Comparison of ENCODE assay signal across 14 cellular contexts in genomic region chr3:122247825-122248185, GRCh38.
A peak's percentile ranks its signal among the peaks of the same experiment; 100 is the strongest.
DNase-seq lines count a peak whose midpoint lies in the region; ATAC-seq and TF ChIP-seq lines count a peak whose summit lies in the region.
"Had no signal": no experiment of that assay in that cellular context is flagged by ENCODE, and none has a peak within 500 bp of the region (broad histone marks: within the 10 kb centered on the region; RNA-seq: fewer than 3 reads in every experiment).

No MANE protein-coding gene starts in this region.

- no peaks in the 10 kb centered on the region for H3K4me1 ChIP-seq in upper lobe of left lung
- H3K4me1 ChIP-seq in endodermal cell (ENCODE audit: control insufficient read depth, insufficient read depth, low read length), result no peaks in the 10 kb centered on the region
- H3K4me1 ChIP-seq: A549 had no signal

- CTCF ChIA-PET in activated naive CD4-positive, alpha-beta T cell treated with anti-CD3 and anti-CD28 coated beads, Interleukin-2, amount 10 ng/mL, durations not matched to agents 7 days and 5 days (lab: Charles Lee), result interaction anchor here (0.7 to 2.1 kb wide), 4 partner anchors 8 to 148 kb away, joined by 3 to 7 read pairs (median 4); no protein-coding TSS in a partner anchor

- intact Hi-C loops in dendritic cell treated with granulocyte-macrophage colony-stimulating factor and Interleukin-4, amounts not matched to agents 40 ng/mL and 50 ng/mL, for 4 days (cut with micrococcal nuclease), result no loop called here

- ATAC-seq in upper lobe of left lung (ENCODE audit: low FRiP score in 2 of 2) (no peak), HG03342 (IDR thresholded peaks at IDR 0.05; ENCODE audit: unreplicated experiment) (no peak)
- ATAC-seq: A549, Panc1 had no signal

- H3K27ac Mint-ChIP-seq in IgD-negative memory B cell, result peak overlapping the region; percentile 0 to 91 (median 86)
- peak overlapping the region; percentile 14 for H3K27ac Mint-ChIP-seq in dendritic cell treated with granulocyte-macrophage colony-stimulating factor and Interleukin-4, amounts not matched to agents 40 ng/mL and 50 ng/mL, for 4 days
- H3K27ac Mint-ChIP-seq in activated naive CD4-positive, alpha-beta T cell treated with anti-CD3 and anti-CD28 coated beads, Interleukin-2, amount 10 ng/mL, durations not matched to agents 7 days and 5 days, result no peak overlapping the region
- no peak overlapping the region for H3K27ac Mint-ChIP-seq in endodermal cell

- H3K4me1 Mint-ChIP-seq in IgD-negative memory B cell (peaks cover 28 to 33% (median 28%) of the 10 kb centered on the region in 3 donors), endodermal cell (no peaks in the 10 kb centered on the region)
- H3K4me1 Mint-ChIP-seq in dendritic cell treated with granulocyte-macrophage colony-stimulating factor and Interleukin-4, amounts not matched to agents 40 ng/mL and 50 ng/mL, for 4 days (ENCODE audit: low read depth), result peaks cover 50% of the 10 kb centered on the region
- H3K4me1 Mint-ChIP-seq in activated naive CD4-positive, alpha-beta T cell treated with anti-CD3 and anti-CD28 coated beads, Interleukin-2, amount 10 ng/mL, durations not matched to agents 7 days and 5 days, result peaks cover 17% of the 10 kb centered on the region

- H3K27me3 ChIP-seq in upper lobe of left lung (no peaks in the 10 kb centered on the region), endodermal cell (ENCODE audit: control insufficient read depth, insufficient read depth, low read length, poor library complexity, severe bottlenecking) (peaks cover 17% of the 10 kb centered on the region)

- peak; percentile 8 to 18 for DNase-seq in NCI-H526 (lab: John Stamatoyannopoulos, UW)
- no peak for DNase-seq in NCI-H526 treated with DMSO at 0.1 percent for 48 hours (lab: John Stamatoyannopoulos, UW)
- peak in 1 of 2 donors; percentile 21 for DNase-seq in upper lobe of left lung
- DNase-seq in activated naive CD4-positive, alpha-beta T cell treated with anti-CD3 and anti-CD28 coated beads, Interleukin-2, amount 10 ng/mL, durations not matched to agents 7 days and 5 days, result no peak
- no peak for DNase-seq in endodermal cell
- DNase-seq: glutamatergic neuron; NCI-H1930; stimulated activated CD4-positive, alpha-beta T cell treated with anti-CD3 and anti-CD28 coated beads, Interleukin-2, amount 100 ng/mL, for 48 hours had no signal

- H3K36me3 ChIP-seq in upper lobe of left lung, result no peaks in the 10 kb centered on the region
- no peaks in the 10 kb centered on the region for H3K36me3 ChIP-seq in endodermal cell (ENCODE audit: control insufficient read depth, insufficient read depth, low read length)

- no peak for TF ChIP-seq EP300 in upper lobe of left lung (IDR thresholded peaks at IDR 0.05)

- H3K4me3 ChIP-seq in upper lobe of left lung (no peak overlapping the region), endodermal cell (ENCODE audit: low read length) (no peak overlapping the region)
- H3K4me3 ChIP-seq: A549, lung had no signal

- TF ChIP-seq CTCF in upper lobe of left lung (IDR thresholded peaks at IDR 0.05), result no peak
- TF ChIP-seq CTCF in endodermal cell (conservative IDR thresholded peaks at IDR 0.05), result no peak

- H3K9ac ChIP-seq in endodermal cell (ENCODE audit: extremely low read depth, low read length, poor library complexity, severe bottlenecking), result no peak overlapping the region

- no peaks in the 10 kb centered on the region for H3K9me3 Mint-ChIP-seq in IgD-negative memory B cell
- no peaks in the 10 kb centered on the region for H3K9me3 Mint-ChIP-seq in dendritic cell treated with granulocyte-macrophage colony-stimulating factor and Interleukin-4, amounts not matched to agents 40 ng/mL and 50 ng/mL, for 4 days
- no peaks in the 10 kb centered on the region for H3K9me3 Mint-ChIP-seq in activated naive CD4-positive, alpha-beta T cell treated with anti-CD3 and anti-CD28 coated beads, Interleukin-2, amount 10 ng/mL, durations not matched to agents 7 days and 5 days
- H3K9me3 Mint-ChIP-seq in endodermal cell, result no peaks in the 10 kb centered on the region

- no peak for TF ChIP-seq POLR2A in upper lobe of left lung (IDR thresholded peaks at IDR 0.05)

- H3K9me3 ChIP-seq in upper lobe of left lung (no peaks in the 10 kb centered on the region), endodermal cell (ENCODE audit: control insufficient read depth, low read length) (no peaks in the 10 kb centered on the region)
- H3K9me3 ChIP-seq: A549 had no signal

- H3K36me3 Mint-ChIP-seq in IgD-negative memory B cell (no peaks in the 10 kb centered on the region), endodermal cell (ENCODE audit: low read depth) (no peaks in the 10 kb centered on the region)
- no peaks in the 10 kb centered on the region for H3K36me3 Mint-ChIP-seq in dendritic cell treated with granulocyte-macrophage colony-stimulating factor and Interleukin-4, amounts not matched to agents 40 ng/mL and 50 ng/mL, for 4 days (ENCODE audit: low read depth)
- no peaks in the 10 kb centered on the region for H3K36me3 Mint-ChIP-seq in activated naive CD4-positive, alpha-beta T cell treated with anti-CD3 and anti-CD28 coated beads, Interleukin-2, amount 10 ng/mL, durations not matched to agents 7 days and 5 days

- peak overlapping the region; percentile 5 to 78 (median 24) for H3K4me3 Mint-ChIP-seq in IgD-negative memory B cell
- H3K4me3 Mint-ChIP-seq in dendritic cell treated with granulocyte-macrophage colony-stimulating factor and Interleukin-4, amounts not matched to agents 40 ng/mL and 50 ng/mL, for 4 days, result no peak overlapping the region
- H3K4me3 Mint-ChIP-seq in activated naive CD4-positive, alpha-beta T cell treated with anti-CD3 and anti-CD28 coated beads, Interleukin-2, amount 10 ng/mL, durations not matched to agents 7 days and 5 days, result no peak overlapping the region
- H3K4me3 Mint-ChIP-seq in endodermal cell, result no peak overlapping the region

- H3K27ac ChIP-seq in upper lobe of left lung (peak overlapping the region; percentile 25 to 74 (median 71)), endodermal cell (ENCODE audit: low read depth, low read length) (no peak overlapping the region)
- H3K27ac ChIP-seq: A549 had no signal

- WGBS in upper lobe of left lung, 2 donors, result 76 to 81% methylated on average over 5 of the region's 5 CpGs
- WGBS in endodermal cell (ENCODE audit: insufficient coverage in 1 of 2, insufficient read length in 1 of 2), 2 experiments, result 92% methylated on average over 5 of the region's 5 CpGs; no CpG with 5 or more reads in 1 of the 2 experiments

- H3K27me3 Mint-ChIP-seq in IgD-negative memory B cell (peaks cover 2% of the 10 kb centered on the region), endodermal cell (ENCODE audit: insufficient read depth) (peaks cover 16% of the 10 kb centered on the region)
- H3K27me3 Mint-ChIP-seq in dendritic cell treated with granulocyte-macrophage colony-stimulating factor and Interleukin-4, amounts not matched to agents 40 ng/mL and 50 ng/mL, for 4 days, result no peaks in the 10 kb centered on the region
- H3K27me3 Mint-ChIP-seq in activated naive CD4-positive, alpha-beta T cell treated with anti-CD3 and anti-CD28 coated beads, Interleukin-2, amount 10 ng/mL, durations not matched to agents 7 days and 5 days, result peaks cover 7% of the 10 kb centered on the region

Comparison
In these comparisons a context has a peak if more than half of its experiments do, and no peak if none do; other contexts are left out.
1. DNase-seq: peak in NCI-H526 (2 of 2); none in NCI-H526 treated with DMSO at 0.1 percent for 48 hours (single experiment), activated naive CD4-positive, alpha-beta T cell treated with anti-CD3 and anti-CD28 coated beads, Interleukin-2, amount 10 ng/mL, durations not matched to agents 7 days and 5 days (single experiment) and endodermal cell (single experiment).
2. H3K27ac Mint-ChIP-seq: peak in IgD-negative memory B cell (3 of 3) and dendritic cell treated with granulocyte-macrophage colony-stimulating factor and Interleukin-4, amounts not matched to agents 40 ng/mL and 50 ng/mL, for 4 days (single experiment); none in activated naive CD4-positive, alpha-beta T cell treated with anti-CD3 and anti-CD28 coated beads, Interleukin-2, amount 10 ng/mL, durations not matched to agents 7 days and 5 days (single experiment) and endodermal cell (single experiment).
3. H3K4me3 Mint-ChIP-seq: peak in IgD-negative memory B cell (4 of 4); none in dendritic cell treated with granulocyte-macrophage colony-stimulating factor and Interleukin-4, amounts not matched to agents 40 ng/mL and 50 ng/mL, for 4 days (single experiment), activated naive CD4-positive, alpha-beta T cell treated with anti-CD3 and anti-CD28 coated beads, Interleukin-2, amount 10 ng/mL, durations not matched to agents 7 days and 5 days (single experiment) and endodermal cell (single experiment).